21 cellular contexts compared by ENCODE assay signal in genomic region chr6:116309657-116310056, GRCh38. TPM values are rescaled to one million over a fixed set of nuclear protein-coding genes. Genes with fewer than 3 reads are reported as not detected.
DNase-seq lines count a peak whose midpoint lies in the region; FAIRE-seq and TF ChIP-seq lines count a peak whose summit lies in the region.
"Had no signal": no experiment of that assay in that cellular context is flagged by ENCODE, and none has a peak within 500 bp of the region (broad histone marks: within the 10 kb centered on the region; RNA-seq: fewer than 3 reads in every experiment).

No MANE protein-coding gene starts in this region.

- H3K4me1 ChIP-seq in keratinocyte (ENCODE audit: control insufficient read depth, extremely low read depth, insufficient read depth, low read length) = no peaks in the 10 kb centered on the region
- H3K4me1 ChIP-seq in thyroid gland = peaks cover 0 to 2% of the 10 kb centered on the region in 2 donors
- H3K4me1 ChIP-seq: Caco-2 had no signal

- H3K79me2 ChIP-seq in keratinocyte (ENCODE audit: control insufficient read depth, insufficient read depth, low read length) = no peaks in the 10 kb centered on the region

- 46 to 48% methylated on average over 2 of the region's 2 CpGs for WGBS in thyroid gland, 2 donors

- H2AFZ ChIP-seq in keratinocyte (ENCODE audit: control insufficient read depth, low read length) = no peak overlapping the region

- no peaks in the 10 kb centered on the region for H4K20me1 ChIP-seq in keratinocyte (ENCODE audit: control insufficient read depth, extremely low read depth, insufficient read depth, low read length)
- H4K20me1 ChIP-seq: BLaER1 treated with 17β-estradiol and CSF1 and Interleukin-3, amounts not matched to agents 10 nM and 100 nM had no signal

- no peak overlapping the region for H3K4me3 ChIP-seq in keratinocyte (ENCODE audit: control insufficient read depth in 2 of 3, extremely low read depth in 1 of 3, insufficient read depth in 2 of 3, low read depth in 1 of 3, low read length in 3 of 3)
- no peak overlapping the region for H3K4me3 ChIP-seq in thyroid gland (replicated peaks in 1 of 3)
- H3K4me3 ChIP-seq: A549; BLaER1 treated with 17β-estradiol and CSF1 and Interleukin-3, amounts not matched to agents 10 nM and 100 nM; GM12878 had no signal

- H3K9me3 ChIP-seq in keratinocyte (ENCODE audit: control insufficient read depth, low read depth, low read length) = no peaks in the 10 kb centered on the region
- no peaks in the 10 kb centered on the region for H3K9me3 ChIP-seq in thyroid gland
- H3K9me3 ChIP-seq: A549; BLaER1 treated with 17β-estradiol and CSF1 and Interleukin-3, amounts not matched to agents 10 nM and 100 nM; Caco-2 had no signal

- DNase-seq in DMS53 (lab: John Stamatoyannopoulos, UW) = peak; percentile 14
- DNase-seq in DMS53 treated with DMSO at 0.1 percent for 48 hours (lab: John Stamatoyannopoulos, UW; ENCODE audit: unreplicated experiment) = no peak
- no peak for DNase-seq in GM19239 (ENCODE audit: insufficient read length, low spot score)
- no peak for DNase-seq in keratinocyte (ENCODE audit: low read depth, low spot score)
- DNase-seq in thyroid gland = no peak
- DNase-seq in UCSD-AML1 (lab: John Stamatoyannopoulos, UW; ENCODE audit: unreplicated experiment) = no peak
- DNase-seq: AML-193; Caco-2; Calu3; CD4-positive, alpha-beta T cell; CD8-positive, alpha-beta T cell; DMS79 treated with DMSO at 0.1 percent for 48 hours; GF-D8 had no signal

- FAIRE-seq in GM19239 (lab: Jason Lieb, UNC) = peak; percentile 31
- FAIRE-seq in keratinocyte (lab: Jason Lieb, UNC) = peak; percentile 17
- FAIRE-seq: A549, D721Med, GM12878, GM12892, GM18507 had no signal

- dilution Hi-C loops in keratinocyte (cut with MboI; ENCODE audit: extremely low pct_ligation_motif_present, low sequenced_read_pairs) = no loop called here

- no peaks in the 10 kb centered on the region for H3K9me1 ChIP-seq in keratinocyte (ENCODE audit: control insufficient read depth, extremely low read depth, insufficient read depth, low read length)

- no peak overlapping the region for H3K27ac ChIP-seq in keratinocyte (ENCODE audit: control insufficient read depth, insufficient read depth, low read length)
- H3K27ac ChIP-seq in thyroid gland = no peak overlapping the region
- H3K27ac ChIP-seq: 22Rv1; A549; BLaER1 treated with 17β-estradiol and CSF1 and Interleukin-3, amounts not matched to agents 10 nM and 100 nM; C4-2B had no signal

- H3K4me2 ChIP-seq in keratinocyte (ENCODE audit: control insufficient read depth, extremely low read depth, insufficient read depth, low read depth, low read length) = no peak overlapping the region
- H3K4me2 ChIP-seq: A549; BLaER1 treated with 17β-estradiol and CSF1 and Interleukin-3, amounts not matched to agents 10 nM and 100 nM had no signal

- no peak overlapping the region for H3K9ac ChIP-seq in keratinocyte (ENCODE audit: control insufficient read depth, extremely low read depth, insufficient read depth, low read length)
- H3K9ac ChIP-seq: BLaER1 treated with 17β-estradiol and CSF1 and Interleukin-3, amounts not matched to agents 10 nM and 100 nM had no signal

- no peak for TF ChIP-seq CTCF in keratinocyte (optimal IDR thresholded peaks at IDR 0.05 in 1 of 3, IDR thresholded peaks at IDR 0.05 in 1 of 3, conservative IDR thresholded peaks at IDR 0.05 in 1 of 3; ENCODE audit: extremely low read depth in 1 of 3, insufficient read depth in 2 of 3, low read length in 3 of 3)
- no peak for TF ChIP-seq CTCF in thyroid gland (IDR thresholded peaks at IDR 0.05)

- H3K36me3 ChIP-seq in keratinocyte (ENCODE audit: control insufficient read depth in 2 of 2, extremely low read depth in 1 of 2, insufficient read depth in 2 of 2, low read length in 2 of 2) (no peaks in the 10 kb centered on the region), thyroid gland (no peaks in the 10 kb centered on the region)

- H3K27me3 ChIP-seq in keratinocyte (ENCODE audit: control insufficient read depth, extremely low read depth, insufficient read depth, low read length) (no peaks in the 10 kb centered on the region), thyroid gland (no peaks in the 10 kb centered on the region)
- H3K27me3 ChIP-seq: BLaER1 treated with 17β-estradiol and CSF1 and Interleukin-3, amounts not matched to agents 10 nM and 100 nM had no signal

- intact Hi-C loops in thyroid gland (cut with DNase I) = no loop called here

- no peak for TF ChIP-seq POLR2A in thyroid gland (IDR thresholded peaks at IDR 0.05)

RNA-seq across cellular contexts. Expression of gene TSPYL1, which starts 29.9 kb away (rescaled TPM):
- polyA plus RNA-seq in keratinocyte = 64.5 to 97.3 TPM (median 75.6 TPM) in 3 replicates
- 33.1 TPM for polyA plus RNA-seq in keratinocyte (2011; ENCODE audit: low read depth)
- 54.2 and 77.6 TPM in 2 replicates for polyA plus RNA-seq in keratinocyte (2011; cell fraction: cytosol; rRNA removed)
- polyA plus RNA-seq in keratinocyte (2011; cell fraction: nucleus; rRNA removed) = 85.3 and 92.0 TPM in 2 replicates
- 50.3 and 82.1 TPM in 2 replicates for polyA plus RNA-seq in keratinocyte (2012; ENCODE audit: low replicate concordance)
- 67.5 to 171 TPM (median 169 TPM) in 3 replicates for polyA minus RNA-seq in keratinocyte
- 111 TPM for polyA minus RNA-seq in keratinocyte (2011; cell fraction: cytosol; rRNA and poly(A)+ RNA removed)
- polyA minus RNA-seq in keratinocyte (2011; cell fraction: nucleus; rRNA and poly(A)+ RNA removed) = 67.2 and 97.4 TPM in 2 replicates
- total RNA-seq in thyroid gland = 100 to 1,000 TPM in 3 of 4 donors, 10 to 100 TPM in 1; 87.6 to 169 (median 123) TPM

RNA-seq across cellular contexts. Expression of gene TSPYL4, which starts 55.8 kb away (rescaled TPM):
- polyA plus RNA-seq in keratinocyte = 6.2 to 8.3 TPM (median 8.1 TPM) in 3 replicates
- 1.3 TPM for polyA plus RNA-seq in keratinocyte (2011; ENCODE audit: low read depth)
- polyA plus RNA-seq in keratinocyte (2011; cell fraction: cytosol; rRNA removed) = 2.7 and 3.9 TPM in 2 replicates
- polyA plus RNA-seq in keratinocyte (2011; cell fraction: nucleus; rRNA removed) = 22.1 and 23.0 TPM in 2 replicates
- polyA plus RNA-seq in keratinocyte (2012; ENCODE audit: low replicate concordance) = 4.9 and 7.5 TPM in 2 replicates
- polyA minus RNA-seq in keratinocyte = 3.6 to 9.1 TPM (median 7.6 TPM) in 3 replicates
- 3.5 TPM for polyA minus RNA-seq in keratinocyte (2011; cell fraction: cytosol; rRNA and poly(A)+ RNA removed)
- 4.2 and 5.7 TPM in 2 replicates for polyA minus RNA-seq in keratinocyte (2011; cell fraction: nucleus; rRNA and poly(A)+ RNA removed)
- 10 to 100 TPM; 21.4 to 26.7 (median 24.5) TPM for total RNA-seq in thyroid gland
